ENCODE assay signal across 8 cellular contexts in the genomic region with DNA sequence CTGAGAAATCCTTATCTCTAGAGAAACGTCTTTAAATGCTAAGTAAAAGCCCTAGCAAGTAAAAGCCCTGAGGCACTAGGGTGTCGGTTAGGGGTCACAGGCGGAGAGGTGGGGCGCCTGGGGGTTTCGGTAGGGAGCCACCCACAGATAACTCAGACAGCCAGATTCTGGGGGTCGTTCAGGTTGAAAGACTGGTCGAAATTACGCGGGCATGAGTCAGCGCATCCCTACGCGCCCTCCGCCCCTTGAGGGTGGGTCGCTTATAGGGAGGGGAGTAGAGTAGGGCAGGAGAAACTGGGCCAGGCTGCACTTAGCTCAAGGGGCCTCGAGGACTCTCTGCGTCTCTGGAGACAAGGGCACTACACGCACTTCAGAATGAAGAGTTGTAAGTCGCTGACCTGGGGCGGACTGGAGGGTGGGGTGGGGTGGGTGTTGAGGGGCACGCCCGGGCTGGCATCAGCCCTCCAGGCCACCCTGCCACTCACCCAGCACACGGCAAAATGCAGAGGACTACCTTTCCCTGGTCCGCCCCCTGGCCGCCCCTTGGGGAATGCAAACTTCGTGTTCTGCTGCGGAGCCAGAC. TPM values are rescaled to one million over a fixed set of nuclear protein-coding genes. Genes with fewer than 3 reads are reported as not detected.
DNase-seq lines count a peak whose midpoint lies in the region; ATAC-seq, FAIRE-seq and TF ChIP-seq lines count a peak whose summit lies in the region.

No MANE protein-coding gene starts in this region.

- no peak for FAIRE-seq in bronchial epithelial cell (lab: Jason Lieb, UNC)

- peak; percentile 30 for ATAC-seq in left colon
- no peak for ATAC-seq in HG03097 (IDR thresholded peaks at IDR 0.05; ENCODE audit: low FRiP score, unreplicated experiment)
- ATAC-seq in HG02571 (IDR thresholded peaks at IDR 0.05; ENCODE audit: unreplicated experiment), result no peak

- TF ChIP-seq CTCF in GM12864 (IDR thresholded peaks at IDR 0.05; ENCODE audit: low read depth, low read length, missing control alignments) (no peak), bronchial epithelial cell (IDR thresholded peaks at IDR 0.05; ENCODE audit: insufficient read depth, low read length, severe bottlenecking) (peak; percentile 39), testis (IDR thresholded peaks at IDR 0.05) (no peak)

- 1 to 3% methylated on average over 25 to 26 of the region's 26 CpGs for WGBS in testis, 2 donors

- intact Hi-C loops in left colon (cut with DNase I, micrococcal nuclease) (no loop called here), testis (cut with DNase I; ENCODE audit: low total_unique reads) (no loop called here)

- no peak for TF ChIP-seq POLR2A in testis (IDR thresholded peaks at IDR 0.05)

- no peaks in the 10 kb centered on the region for H3K9me3 ChIP-seq in testis

- no peaks in the 10 kb centered on the region for H3K27me3 ChIP-seq in bronchial epithelial cell (ENCODE audit: control insufficient read depth, insufficient read depth, low read length)
- H3K27me3 ChIP-seq in testis, result no peaks in the 10 kb centered on the region

- DNase-seq in GM12864 (ENCODE audit: low read depth) (no peak), NCI-H524 treated with DMSO at 0.1 percent for 48 hours (lab: John Stamatoyannopoulos, UW) (peak; percentile 60), bronchial epithelial cell (ENCODE audit: low read depth) (peak; percentile 47), left colon (peak; percentile 38 to 41), testis (no peak), LoVo (ENCODE audit: low spot score) (no peak)

- H3K27ac ChIP-seq in testis, result peak overlapping the region; percentile 88 to 94

- H3K4me1 ChIP-seq in testis, result peaks cover 27% of the 10 kb centered on the region

- H3K4me3 ChIP-seq in GM12864 (ENCODE audit: low read depth, low read length), result peak overlapping the region; percentile 57
- peak overlapping the region; percentile 91 for H3K4me3 ChIP-seq in bronchial epithelial cell (ENCODE audit: low read depth, low read length)
- H3K4me3 ChIP-seq in testis, result peak overlapping the region; percentile 53 to 90

- H3K36me3 ChIP-seq in bronchial epithelial cell (ENCODE audit: control insufficient read depth, insufficient read depth, low read length) (peaks cover 6% of the 10 kb centered on the region), testis (ENCODE audit: low read depth, missing control alignments) (no peaks in the 10 kb centered on the region)

RNA-seq across cellular contexts. Expression of a gene that starts 0.6 kb away (rescaled TPM):
- total RNA-seq in bronchial epithelial cell (5.8 and 38.5 TPM in 2 replicates), left colon (10 to 100 TPM; 18.8 to 19.9 TPM), testis (10 to 100 TPM; 33.9 to 92.8 TPM)
- 18.9 TPM for polyA plus RNA-seq in testis (ENCODE audit: insufficient read depth, low read depth, low replicate concordance)

RNA-seq across cellular contexts. Expression of a gene that starts 1.6 kb away (rescaled TPM):
- not detected in 2 replicates for total RNA-seq in bronchial epithelial cell
- 1 to 10 TPM; 1.0 to 2.0 TPM for total RNA-seq in left colon
- total RNA-seq in testis, result 1 to 10 TPM; 4.2 to 6.2 TPM
- polyA plus RNA-seq in testis (ENCODE audit: insufficient read depth, low read depth, low replicate concordance), result 6.1 TPM

RNA-seq across cellular contexts. Expression of a gene that starts 11.1 kb away (rescaled TPM):
- total RNA-seq in bronchial epithelial cell, result 0.26 and 1.7 TPM in 2 replicates
- total RNA-seq in left colon, result 10 to 100 TPM; 13.7 to 19.9 TPM
- 10 to 100 TPM; 24.3 to 25.7 TPM for total RNA-seq in testis
- 13.9 TPM for polyA plus RNA-seq in testis (ENCODE audit: insufficient read depth, low read depth, low replicate concordance)

RNA-seq across cellular contexts. Expression of a gene that starts 22.5 kb away (rescaled TPM):
- total RNA-seq in bronchial epithelial cell (5.8 and 9.0 TPM in 2 replicates), left colon (10 to 100 TPM; 44.4 to 55.0 TPM), testis (100 to 1,000 TPM; 107 to 115 TPM)
- polyA plus RNA-seq in testis (ENCODE audit: insufficient read depth, low read depth, low replicate concordance), result 158 TPM

RNA-seq across cellular contexts. Expression of a gene that starts 23.3 kb away (rescaled TPM):
- 7.4 and 8.4 TPM in 2 replicates for total RNA-seq in bronchial epithelial cell
- 1 to 10 TPM; 4.6 to 4.9 TPM for total RNA-seq in left colon
- total RNA-seq in testis, result 1 to 10 TPM; 7.2 to 9.5 TPM
- polyA plus RNA-seq in testis (ENCODE audit: insufficient read depth, low read depth, low replicate concordance), result 11.6 TPM

Comparison
In these comparisons a context has a peak if more than half of its experiments do, and no peak if none do; other contexts are left out.
1. DNase-seq: peak in NCI-H524 treated with DMSO at 0.1 percent for 48 hours (single experiment), bronchial epithelial cell (single experiment) and left colon (2 of 2); none in GM12864 (single experiment), testis (single experiment) and LoVo (single experiment).
2. Peak in every context shown above with its lines, with median percentiles within 50 percentile points of each other: H3K4me3 ChIP-seq.